In the genomic region with DNA sequence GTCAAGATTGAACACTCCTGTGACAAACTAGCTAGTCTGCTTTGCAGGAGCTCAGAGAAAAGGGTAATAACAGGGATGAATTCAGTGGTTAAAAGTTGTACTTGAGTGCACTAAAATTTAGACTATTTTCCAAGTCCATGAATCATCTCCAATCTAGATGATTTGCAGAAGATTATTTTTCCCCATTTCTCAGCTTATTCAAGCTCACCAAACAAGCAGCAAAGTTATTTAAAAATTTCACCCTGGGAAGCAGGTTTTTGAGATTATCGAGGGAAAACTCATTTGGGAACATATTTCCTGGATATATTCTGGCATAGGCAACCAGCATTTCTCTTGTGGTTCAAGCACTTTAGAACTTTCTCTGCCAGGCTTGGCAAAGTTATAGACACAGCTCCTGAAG, we compare ENCODE assay signal across 24 cellular contexts.
"Had no signal": no experiment of that assay in that cellular context is flagged by ENCODE, and none has a peak within 500 bp of the region (broad histone marks: within the 10 kb centered on the region; RNA-seq: fewer than 3 reads in every experiment).

No MANE protein-coding gene starts in this region.

- H3K4me2 ChIP-seq: smooth muscle cell had no signal

- DNase-seq: dermis blood vessel endothelial cell; effector memory CD4-positive, alpha-beta T cell; foreskin keratinocyte; hypothalamus; kidney; mucosa of descending colon; naive B cell; stimulated activated CD4-positive, alpha-beta T cell treated with anti-CD3 and anti-CD28 coated beads, Interleukin-12 subunit alpha, Interleukin-12 subunit beta, amount 100 ng/mL, for 4 hours; stimulated activated CD4-positive, alpha-beta T cell treated with anti-CD3 and anti-CD28 coated beads, Interleukin-1b, Interleukin-23, amount 100 ng/mL, for 48 hours; stimulated activated CD4-positive, alpha-beta T cell treated with anti-CD3 and anti-CD28 coated beads, Interleukin-4, amount 100 ng/mL, for 4 hours; stimulated activated naive CD8-positive, alpha-beta T cell treated with anti-CD3 and anti-CD28 coated beads, Interleukin-15, Interleukin-2, amounts not matched to agents 100 U/mL and 50 U/mL, for 24 hours; substantia nigra; testis; tibial artery; upper lobe of left lung had no signal

- H3K27ac ChIP-seq: coronary artery, foreskin keratinocyte, prostate gland, right atrium auricular region, testis, tibial artery, upper lobe of left lung had no signal

- H3K36me3 ChIP-seq: prostate gland, right atrium auricular region, tibial artery, upper lobe of left lung had no signal

- H3K27me3 ChIP-seq: foreskin keratinocyte, right atrium auricular region, testis, tibial artery, upper lobe of left lung had no signal

- H3K4me1 ChIP-seq: prostate gland had no signal

- ATAC-seq: foreskin keratinocyte; left lobe of liver; mucosa of descending colon; natural killer cell treated with Interleukin-12 subunit alpha and Interleukin-12 subunit beta and Interleukin-15 and Interleukin-18, amount 100 ng/mL, for 72 hours; sciatic nerve; stimulated activated memory B cell treated with anti-CD40 and anti-IgM and Interleukin-4, amounts not matched to agents 10 μg/mL and 1 μg/mL and 100 μg/mL, for 72 hours; stimulated activated naive CD8-positive, alpha-beta T cell treated with anti-CD3 and anti-CD28 coated beads, Interleukin-15, Interleukin-2, amounts not matched to agents 100 U/mL and 50 U/mL, for 24 hours had no signal

- H3K9me3 ChIP-seq: mucosa of descending colon, prostate gland, right atrium auricular region, testis, tibial artery, upper lobe of left lung had no signal

- H3K4me3 ChIP-seq: coronary artery, lung, mucosa of descending colon, prostate gland, right atrium auricular region, smooth muscle cell, testis, tibial artery, upper lobe of left lung had no signal
